In the genomic region with DNA sequence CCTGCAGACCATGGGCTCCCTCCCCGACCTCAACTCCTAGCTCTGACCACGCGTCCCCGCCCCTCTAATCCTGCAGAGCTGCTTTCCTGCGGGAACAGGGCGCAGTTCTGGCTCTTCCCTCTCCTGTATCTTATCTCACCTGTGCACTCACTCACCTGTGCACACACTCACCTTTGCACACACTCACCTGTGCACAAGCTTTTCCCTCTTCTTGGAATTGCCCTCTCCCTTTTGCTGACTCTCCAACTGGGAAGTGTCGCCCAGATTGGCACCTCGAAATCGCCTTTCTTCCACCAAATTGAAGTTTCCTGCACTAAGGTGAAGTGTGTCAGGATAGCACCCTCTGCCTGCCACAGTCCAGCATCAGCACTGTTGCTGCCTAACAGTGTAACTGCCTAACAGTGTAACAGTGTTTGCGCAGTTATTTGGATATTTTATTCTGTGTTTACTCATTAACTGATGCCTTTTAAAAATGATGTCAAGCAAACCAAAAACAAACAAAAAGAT, we compare ENCODE assay signal across 8 cellular contexts. TPM values are rescaled to one million over a fixed set of nuclear protein-coding genes. Genes with fewer than 3 reads are reported as not detected.
DNase-seq lines count a peak whose midpoint lies in the region; ATAC-seq, FAIRE-seq and TF ChIP-seq lines count a peak whose summit lies in the region.

No MANE protein-coding gene starts in this region.

- H3K27me3 ChIP-seq in Peyer's patch (no peaks in the 10 kb centered on the region), body of pancreas (no peaks in the 10 kb centered on the region), keratinocyte (ENCODE audit: control insufficient read depth, extremely low read depth, insufficient read depth, low read length) (peaks cover 16% of the 10 kb centered on the region)

- H3K4me1 ChIP-seq in Peyer's patch (peaks cover 0 to 19% (median 0%) of the 10 kb centered on the region in 4 donors), body of pancreas (peaks cover 22% of the 10 kb centered on the region), keratinocyte (ENCODE audit: control insufficient read depth, extremely low read depth, insufficient read depth, low read length) (no peaks in the 10 kb centered on the region)

- H3K4me2 ChIP-seq in keratinocyte (ENCODE audit: control insufficient read depth, extremely low read depth, insufficient read depth, low read depth, low read length) = peak overlapping the region; percentile 70

- TF ChIP-seq CTCF in Peyer's patch (IDR thresholded peaks at IDR 0.05) = peak in 5 of 6 experiments; percentile 30 to 51 (median 38)
- TF ChIP-seq CTCF in body of pancreas (IDR thresholded peaks at IDR 0.05) = peak; percentile 25 to 59 (median 50)
- TF ChIP-seq CTCF in keratinocyte (optimal IDR thresholded peaks at IDR 0.05 in 1 of 3, IDR thresholded peaks at IDR 0.05 in 1 of 3, conservative IDR thresholded peaks at IDR 0.05 in 1 of 3; ENCODE audit: extremely low read depth in 1 of 3, insufficient read depth in 2 of 3, low read length in 3 of 3) = peak; percentile 47 to 87 (median 55)

- dilution Hi-C loops in keratinocyte (cut with MboI; ENCODE audit: extremely low pct_ligation_motif_present, low sequenced_read_pairs) = no loop called here

- peak; percentile 48 for DNase-seq in DMS79 treated with DMSO at 0.1 percent for 48 hours (lab: John Stamatoyannopoulos, UW)
- peak; percentile 52 for DNase-seq in HPDE6-E6E7 (ENCODE audit: extremely low spot score)
- peak; percentile 39 to 71 (median 69) for DNase-seq in Peyer's patch
- peak; percentile 48 to 63 (median 56) for DNase-seq in body of pancreas
- DNase-seq in keratinocyte (ENCODE audit: low read depth, low spot score) = no peak
- peak; percentile 39 for DNase-seq in stimulated activated CD4-positive, alpha-beta T cell treated with anti-CD3 and anti-CD28 coated beads, Interleukin-4, amount 100 ng/mL, for 1 hour
- DNase-seq in SW 1271 (lab: John Stamatoyannopoulos, UW) = no peak

- 1 to 3% methylated on average over 10 of the region's 10 CpGs for WGBS in body of pancreas, 2 donors

- H3K36me3 ChIP-seq in Peyer's patch (peaks cover 0 to 1% (median 0%) of the 10 kb centered on the region in 3 donors), body of pancreas (replicated peaks in 1 of 2; ENCODE audit: insufficient read depth in 1 of 2, low read depth in 2 of 2) (no peaks in the 10 kb centered on the region), keratinocyte (ENCODE audit: control insufficient read depth in 2 of 2, extremely low read depth in 1 of 2, insufficient read depth in 2 of 2, low read length in 2 of 2) (no peaks in the 10 kb centered on the region)

- H3K27ac ChIP-seq in Peyer's patch (peak overlapping the region; percentile 82 to 93 (median 89)), body of pancreas (peak overlapping the region; percentile 82 to 94 (median 86)), keratinocyte (ENCODE audit: control insufficient read depth, insufficient read depth, low read length) (no peak overlapping the region)

- H3K4me3 ChIP-seq in Peyer's patch (peak overlapping the region; percentile 88 to 98 (median 94)), body of pancreas (peak overlapping the region; percentile 15 to 69), keratinocyte (ENCODE audit: control insufficient read depth in 2 of 3, extremely low read depth in 1 of 3, insufficient read depth in 2 of 3, low read depth in 1 of 3, low read length in 3 of 3) (peak overlapping the region; percentile 51 to 76 (median 55))

- FAIRE-seq in keratinocyte (lab: Jason Lieb, UNC) = peak; percentile 66

- no peaks in the 10 kb centered on the region for H3K9me1 ChIP-seq in keratinocyte (ENCODE audit: control insufficient read depth, extremely low read depth, insufficient read depth, low read length)

- H4K20me1 ChIP-seq in keratinocyte (ENCODE audit: control insufficient read depth, extremely low read depth, insufficient read depth, low read length) = no peaks in the 10 kb centered on the region

- H3K9ac ChIP-seq in keratinocyte (ENCODE audit: control insufficient read depth, extremely low read depth, insufficient read depth, low read length) = peak overlapping the region; percentile 46

- H3K9me3 ChIP-seq in Peyer's patch (no peaks in the 10 kb centered on the region), body of pancreas (no peaks in the 10 kb centered on the region), keratinocyte (ENCODE audit: control insufficient read depth, low read depth, low read length) (no peaks in the 10 kb centered on the region)

- intact Hi-C loops in body of pancreas (cut with DNase I) = no loop called here

- ATAC-seq in GM19455 (IDR thresholded peaks at IDR 0.05; ENCODE audit: unreplicated experiment) (peak; percentile 23), body of pancreas (peak; percentile 64)

- peak overlapping the region; percentile 87 for H2AFZ ChIP-seq in keratinocyte (ENCODE audit: control insufficient read depth, low read length)

- no peaks in the 10 kb centered on the region for H3K79me2 ChIP-seq in keratinocyte (ENCODE audit: control insufficient read depth, insufficient read depth, low read length)

- TF ChIP-seq POLR2A in Peyer's patch (IDR thresholded peaks at IDR 0.05) (no peak), body of pancreas (IDR thresholded peaks at IDR 0.05) (no peak)

RNA-seq across cellular contexts. Expression of a gene that starts 0.6 kb away (rescaled TPM):
- total RNA-seq in Peyer's patch (10 to 100 TPM in 3 of 4 donors, 1 to 10 TPM in 1; 7.4 to 13.2 (median 11.4) TPM), body of pancreas (1 to 10 TPM; 6.7 to 6.9 TPM)
- polyA plus RNA-seq in keratinocyte = 0.85 to 3.1 TPM (median 1.5 TPM) in 3 replicates
- 0.11 TPM for polyA plus RNA-seq in keratinocyte (2011; ENCODE audit: low read depth)
- polyA plus RNA-seq in keratinocyte (2011; cell fraction: cytosol; rRNA removed) = 0.90 and 1.5 TPM in 2 replicates
- 1.1 and 1.4 TPM in 2 replicates for polyA plus RNA-seq in keratinocyte (2011; cell fraction: nucleus; rRNA removed)
- 0.25 and 2.8 TPM in 2 replicates for polyA plus RNA-seq in keratinocyte (2012; ENCODE audit: low replicate concordance)
- polyA minus RNA-seq in keratinocyte = 2.0 to 3.4 TPM (median 2.3 TPM) in 3 replicates
- polyA minus RNA-seq in keratinocyte (2011; cell fraction: cytosol; rRNA and poly(A)+ RNA removed) = 1.3 TPM
- 0.63 and 1.3 TPM in 2 replicates for polyA minus RNA-seq in keratinocyte (2011; cell fraction: nucleus; rRNA and poly(A)+ RNA removed)

RNA-seq across cellular contexts. Expression of a gene that starts 11.3 kb away (rescaled TPM):
- 1 to 10 TPM; 1.2 to 5.8 (median 2.2) TPM for total RNA-seq in Peyer's patch
- total RNA-seq in body of pancreas = 1 to 10 TPM in 1 of 2 donors, under 1 TPM in 1; under 0.01 to 1.0 TPM
- polyA plus RNA-seq in keratinocyte = 1.7 to 2.2 TPM (median 2.0 TPM) in 3 replicates
- 5.2 TPM for polyA plus RNA-seq in keratinocyte (2011; ENCODE audit: low read depth)
- 0.71 and 1.6 TPM in 2 replicates for polyA plus RNA-seq in keratinocyte (2011; cell fraction: cytosol; rRNA removed)
- 2.5 and 3.5 TPM in 2 replicates for polyA plus RNA-seq in keratinocyte (2011; cell fraction: nucleus; rRNA removed)
- polyA plus RNA-seq in keratinocyte (2012; ENCODE audit: low replicate concordance) = 1.8 and 5.3 TPM in 2 replicates
- polyA minus RNA-seq in keratinocyte = 1.3 to 2.4 TPM (median 1.7 TPM) in 3 replicates
- 1.2 TPM for polyA minus RNA-seq in keratinocyte (2011; cell fraction: cytosol; rRNA and poly(A)+ RNA removed)
- 5.1 and 6.7 TPM in 2 replicates for polyA minus RNA-seq in keratinocyte (2011; cell fraction: nucleus; rRNA and poly(A)+ RNA removed)

RNA-seq across cellular contexts. Expression of a gene that starts 50.9 kb away (rescaled TPM):
- 10 to 100 TPM in 3 of 4 donors, 1 to 10 TPM in 1; 9.1 to 16.5 (median 13.9) TPM for total RNA-seq in Peyer's patch
- total RNA-seq in body of pancreas = 100 to 1,000 TPM in 1 of 2 donors, 10 to 100 TPM in 1; 52.7 to 109 TPM
- polyA plus RNA-seq in keratinocyte = 1.1 to 1.4 TPM (median 1.3 TPM) in 3 replicates
- polyA plus RNA-seq in keratinocyte (2011; ENCODE audit: low read depth) = 0.82 TPM
- polyA plus RNA-seq in keratinocyte (2011; cell fraction: cytosol; rRNA removed) = 1.1 and 1.5 TPM in 2 replicates
- polyA plus RNA-seq in keratinocyte (2011; cell fraction: nucleus; rRNA removed) = 1.5 and 1.9 TPM in 2 replicates
- 0.47 and 0.88 TPM in 2 replicates for polyA plus RNA-seq in keratinocyte (2012; ENCODE audit: low replicate concordance)
- 0.98 to 3.8 TPM (median 3.0 TPM) in 3 replicates for polyA minus RNA-seq in keratinocyte
- 1.7 TPM for polyA minus RNA-seq in keratinocyte (2011; cell fraction: cytosol; rRNA and poly(A)+ RNA removed)
- 1.7 and 3.6 TPM in 2 replicates for polyA minus RNA-seq in keratinocyte (2011; cell fraction: nucleus; rRNA and poly(A)+ RNA removed)

Comparison
In these comparisons a context has a peak if more than half of its experiments do, and no peak if none do; other contexts are left out.
1. DNase-seq: peak in DMS79 treated with DMSO at 0.1 percent for 48 hours (single experiment), HPDE6-E6E7 (single experiment), Peyer's patch (3 of 3), body of pancreas (4 of 4) and stimulated activated CD4-positive, alpha-beta T cell treated with anti-CD3 and anti-CD28 coated beads, Interleukin-4, amount 100 ng/mL, for 1 hour (single experiment); none in keratinocyte (single experiment) and SW 1271 (0 of 2).
2. H3K4me3 ChIP-seq: peak in every context shown above with its lines; median percentile 94 in Peyer's patch; 55 in keratinocyte; 42 in body of pancreas.
3. Peak in every context shown above with its lines, with median percentiles within 50 percentile points of each other: CTCF ChIP-seq.